ENCODE assay signal across 10 cellular contexts in genomic region chr6:167105060-167105459, GRCh38. TPM values are rescaled to one million over a fixed set of nuclear protein-coding genes. Genes with fewer than 3 reads are reported as not detected.
"Had no signal": no experiment of that assay in that cellular context is flagged by ENCODE, and none has a peak within 500 bp of the region (broad histone marks: within the 10 kb centered on the region; RNA-seq: fewer than 3 reads in every experiment).

No MANE protein-coding gene starts in this region.

- FAIRE-seq: H1, H54, HepG2 had no signal

- ATAC-seq: HepG2 had no signal

- DNase-seq: GM23248, H9, HCEC 1CT, KBM-7 had no signal

- H3K9ac ChIP-seq: GM23248 had no signal

- H3K9me3 Mint-ChIP-seq: IgD-negative memory B cell had no signal

- H3K27me3 Mint-ChIP-seq: IgD-negative memory B cell had no signal

- H2AFZ ChIP-seq: GM23248 had no signal

- H3K27ac ChIP-seq: GM23248, HL-60 had no signal

- H3K36me3 Mint-ChIP-seq: IgD-negative memory B cell had no signal

- H3K4me3 Mint-ChIP-seq: H9 had no signal

- H3K4me3 ChIP-seq: GM23248 had no signal

RNA-seq across cellular contexts. Expression of gene CCR6, which starts 17.8 kb away (rescaled TPM):
- total RNA-seq: GM23248, H1, H9 had no signal
- polyA plus RNA-seq: GM23248 had no signal

RNA-seq across cellular contexts. Expression of gene GPR31, which starts 52.7 kb away (rescaled TPM):
- total RNA-seq: GM23248, H1, H9, HepG2, HT1080 had no signal
- polyA plus RNA-seq: GM23248, H1, HepG2, IgD-negative memory B cell had no signal
